Comparison of ENCODE assay signal across 10 cellular contexts in the genomic region with DNA sequence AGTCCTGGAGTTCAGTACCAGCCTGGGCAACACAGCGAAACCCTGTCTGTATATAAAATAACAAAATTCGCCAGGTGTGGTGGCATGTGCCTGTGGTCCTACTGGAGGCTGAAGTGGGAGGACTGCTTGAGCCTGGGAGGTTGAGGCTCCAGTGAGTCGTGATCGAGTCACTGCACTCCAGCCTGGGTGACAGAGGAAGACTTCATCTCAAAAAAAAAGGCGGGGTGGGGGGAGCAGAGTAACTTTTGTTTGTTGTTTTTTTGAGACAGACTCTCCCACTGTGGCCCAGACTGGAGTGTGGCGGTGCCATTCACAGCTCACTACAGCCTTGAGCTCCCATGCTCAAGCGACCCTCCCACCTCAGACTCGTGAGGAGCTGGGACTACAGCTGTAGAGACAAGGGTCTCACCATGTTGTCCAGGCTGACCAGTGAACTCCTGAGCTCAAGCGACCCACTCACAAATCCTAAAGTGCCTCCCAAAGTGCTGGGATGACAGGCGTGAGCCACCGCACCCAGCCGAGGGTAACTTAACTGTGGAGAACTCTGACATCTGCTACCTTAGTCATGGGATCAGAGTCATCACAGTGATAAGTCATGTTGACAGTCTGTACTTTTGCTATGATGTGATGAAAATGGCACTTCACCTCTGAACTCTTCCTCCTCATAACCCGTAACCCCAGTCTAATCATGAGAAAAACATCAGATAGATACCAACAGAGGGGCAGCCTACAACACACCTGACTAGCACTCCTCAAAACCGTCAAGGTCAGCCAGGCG. TPM values are rescaled to one million over a fixed set of nuclear protein-coding genes. Genes with fewer than 3 reads are reported as not detected.
A peak's percentile ranks its signal among the peaks of the same experiment; 100 is the strongest.
DNase-seq lines count a peak whose midpoint lies in the region; ATAC-seq and TF ChIP-seq lines count a peak whose summit lies in the region.
"Had no signal": no experiment of that assay in that cellular context is flagged by ENCODE, and none has a peak within 500 bp of the region (broad histone marks: within the 10 kb centered on the region; RNA-seq: fewer than 3 reads in every experiment).

No MANE protein-coding gene starts in this region.

- no peak overlapping the region for H3K4me3 Mint-ChIP-seq in Caco-2 (ENCODE audit: unreplicated experiment)
- no peak overlapping the region for H3K4me3 Mint-ChIP-seq in progenitor cell of endocrine pancreas (ENCODE audit: low read depth)
- H3K4me3 Mint-ChIP-seq in stimulated activated naive B cell treated with anti-CD40 and anti-IgM and Interleukin-4, amounts not matched to agents 10 μg/mL and 1 μg/mL and 100 μg/mL, for 72 hours: no peak overlapping the region

- ATAC-seq in stimulated activated naive B cell treated with anti-CD40 and anti-IgM and Interleukin-4, amounts not matched to agents 10 μg/mL and 1 μg/mL and 100 μg/mL, for 72 hours (replicated peaks): no peak
- ATAC-seq in left lobe of liver: no peak

- H3K9me3 Mint-ChIP-seq in Caco-2 (ENCODE audit: unreplicated experiment) (no peaks in the 10 kb centered on the region), progenitor cell of endocrine pancreas (ENCODE audit: low read depth) (no peaks in the 10 kb centered on the region)
- no peaks in the 10 kb centered on the region for H3K9me3 Mint-ChIP-seq in stimulated activated naive B cell treated with anti-CD40 and anti-IgM and Interleukin-4, amounts not matched to agents 10 μg/mL and 1 μg/mL and 100 μg/mL, for 72 hours

- BruUV-seq in Caco-2 (replicated peaks; lab: Mats Ljungman, UMichigan): no TSS peak

- intact Hi-C loops in Caco-2 (cut with micrococcal nuclease; ENCODE audit: unreplicated experiment): no loop called here
- intact Hi-C loops in dorsolateral prefrontal cortex (cut with DNase I): no loop called here

- H3K36me3 ChIP-seq in Caco-2 (ENCODE audit: control insufficient read depth, insufficient read depth, low read length) (peaks cover 9% of the 10 kb centered on the region; the same call in 1 of the 2 replicates), MG63 (peaks cover 87% of the 10 kb centered on the region)

- H3K27ac ChIP-seq in dorsolateral prefrontal cortex: peak overlapping the region in 58 of 59 donors; percentile 73 to 96 (median 91)

- CTCF ChIA-PET in Caco-2 (lab: Charles Lee): interaction anchor here (0.6 to 1.4 kb wide), 3 partner anchors 16 to 350 kb away, joined by 3 to 6 read pairs (median 4); no protein-coding TSS in a partner anchor

- H3K4me1 ChIP-seq in Caco-2: peaks cover 31% of the 10 kb centered on the region

- H3K4me3 ChIP-seq in Caco-2 (ENCODE audit: low read depth, low read length) (no peak overlapping the region), MG63 (no peak overlapping the region), dorsolateral prefrontal cortex (peak overlapping the region in 1 of 59 donors; percentile 42)

- H3K4me1 Mint-ChIP-seq in Caco-2 (ENCODE audit: low read depth, unreplicated experiment): peaks cover 15% of the 10 kb centered on the region
- peaks cover under 1% of the 10 kb centered on the region for H3K4me1 Mint-ChIP-seq in progenitor cell of endocrine pancreas (ENCODE audit: low read depth)
- peaks cover 15 to 20% of the 10 kb centered on the region in 2 donors for H3K4me1 Mint-ChIP-seq in stimulated activated naive B cell treated with anti-CD40 and anti-IgM and Interleukin-4, amounts not matched to agents 10 μg/mL and 1 μg/mL and 100 μg/mL, for 72 hours

- POLR2A ChIA-PET in Caco-2 (lab: Charles Lee): no interaction called here

- H3K27ac Mint-ChIP-seq in Caco-2 (ENCODE audit: unreplicated experiment): peak overlapping the region; percentile 46
- H3K27ac Mint-ChIP-seq in progenitor cell of endocrine pancreas: peak overlapping the region; percentile 34
- no peak overlapping the region for H3K27ac Mint-ChIP-seq in stimulated activated naive B cell treated with anti-CD40 and anti-IgM and Interleukin-4, amounts not matched to agents 10 μg/mL and 1 μg/mL and 100 μg/mL, for 72 hours

- H3K27me3 Mint-ChIP-seq in Caco-2 (ENCODE audit: insufficient read depth, unreplicated experiment) (no peaks in the 10 kb centered on the region), progenitor cell of endocrine pancreas (no peaks in the 10 kb centered on the region)
- H3K27me3 Mint-ChIP-seq in stimulated activated naive B cell treated with anti-CD40 and anti-IgM and Interleukin-4, amounts not matched to agents 10 μg/mL and 1 μg/mL and 100 μg/mL, for 72 hours: no peaks in the 10 kb centered on the region

- DNase-seq in Caco-2: no peak
- peak; percentile 72 for DNase-seq in MG63
- no peak for DNase-seq in dorsolateral prefrontal cortex
- no peak for DNase-seq in progenitor cell of endocrine pancreas (ENCODE audit: low spot score, unreplicated experiment)
- DNase-seq in NCI-H2196 treated with DMSO at 0.1 percent for 48 hours (lab: John Stamatoyannopoulos, UW; ENCODE audit: unreplicated experiment): no peak
- no peak for DNase-seq in stimulated activated naive B cell treated with anti-CD40 and anti-IgM and Interleukin-4, amounts not matched to agents 10 μg/mL and 1 μg/mL and 100 μg/mL, for 72 hours
- no peak for DNase-seq in left lobe of liver (ENCODE audit: low spot score)
- DNase-seq in activated CD8-positive, alpha-beta memory T cell treated with anti-CD3 and anti-CD28 coated beads for 24 hours: no peak
- DNase-seq: aorta, glutamatergic neuron had no signal

- no peak for TF ChIP-seq CTCF in Caco-2 (IDR thresholded peaks at IDR 0.05; ENCODE audit: insufficient read depth in 1 of 2, low read depth in 1 of 2, low read length in 1 of 2, severe bottlenecking in 1 of 2, unreplicated experiment in 1 of 2)
- TF ChIP-seq CTCF in dorsolateral prefrontal cortex (IDR thresholded peaks at IDR 0.05 in 54 of 56, conservative IDR thresholded peaks at IDR 0.05 in 2 of 56; ENCODE audit: low read depth in 1 of 56, partially characterized antibody in 56 of 56): no peak
- TF ChIP-seq CTCF in progenitor cell of endocrine pancreas (IDR thresholded peaks at IDR 0.05; ENCODE audit: unreplicated experiment): no peak

- H3K36me3 Mint-ChIP-seq in Caco-2 (ENCODE audit: insufficient read depth, unreplicated experiment) (peaks cover 93% of the 10 kb centered on the region), progenitor cell of endocrine pancreas (ENCODE audit: insufficient read depth) (peaks cover 19% of the 10 kb centered on the region)
- H3K36me3 Mint-ChIP-seq in stimulated activated naive B cell treated with anti-CD40 and anti-IgM and Interleukin-4, amounts not matched to agents 10 μg/mL and 1 μg/mL and 100 μg/mL, for 72 hours: peaks cover 34 to 59% of the 10 kb centered on the region in 2 donors

- H3K9me3 ChIP-seq in Caco-2: no peaks in the 10 kb centered on the region
- H3K9me3 ChIP-seq in MG63: no peaks in the 10 kb centered on the region

- H3K27me3 ChIP-seq in Caco-2 (replicated peaks; ENCODE audit: control insufficient read depth, insufficient read depth, low read length): no peaks in the 10 kb centered on the region
- no peaks in the 10 kb centered on the region for H3K27me3 ChIP-seq in MG63
- H3K27me3 ChIP-seq in dorsolateral prefrontal cortex: no peaks in the 10 kb centered on the region

RNA-seq across cellular contexts. Expression of a gene that starts 16.5 kb away (rescaled TPM):
- 78.3 and 84.1 TPM in 2 replicates for total RNA-seq in Caco-2 (2022)
- total RNA-seq in MG63 (2014; rRNA removed; shearing (Covaris generic); ENCODE audit: low replicate concordance): 18.2 and 31.6 TPM in 2 replicates
- total RNA-seq in dorsolateral prefrontal cortex: 10 to 100 TPM; 14.7 to 51.9 (median 24.0) TPM
- 26.0 and 31.0 TPM in 2 replicates for total RNA-seq in progenitor cell of endocrine pancreas
- total RNA-seq in left lobe of liver: 9.1 TPM

RNA-seq across cellular contexts. Expression of a gene that starts 24.1 kb away (rescaled TPM):
- total RNA-seq in Caco-2 (2022) (485 and 509 TPM in 2 replicates), dorsolateral prefrontal cortex (100 to 1,000 TPM in 113 of 120 experiments, 10 to 100 TPM in 7; 81.1 to 180 (median 135) TPM), progenitor cell of endocrine pancreas (150 and 157 TPM in 2 replicates), left lobe of liver (30.9 TPM)
- 23.3 and 29.6 TPM in 2 replicates for total RNA-seq in MG63 (2014; rRNA removed; shearing (Covaris generic); ENCODE audit: low replicate concordance)

RNA-seq across cellular contexts. Expression of a gene that starts 53.6 kb away (rescaled TPM):
- total RNA-seq in Caco-2 (2022): 160 and 183 TPM in 2 replicates
- 22.5 and 46.5 TPM in 2 replicates for total RNA-seq in MG63 (2014; rRNA removed; shearing (Covaris generic); ENCODE audit: low replicate concordance)
- 100 to 1,000 TPM in 1 of 120 experiments, 10 to 100 TPM in 119; 14.0 to 106 (median 35.0) TPM for total RNA-seq in dorsolateral prefrontal cortex
- 19.6 and 21.3 TPM in 2 replicates for total RNA-seq in progenitor cell of endocrine pancreas
- total RNA-seq in left lobe of liver: 215 TPM
